1 cellular context compared by ENCODE assay signal in genomic region chr5:176646707-176647029, GRCh38.
TF ChIP-seq lines count a peak whose summit lies in the region.

No MANE protein-coding gene starts in this region.

TF ChIP-seq in GM23338, 12 proteins besides CTCF, POLR2A, EP300 and RAD21 (continued from another document):
- TF ChIP-seq REST (IDR thresholded peaks at IDR 0.05; ENCODE audit: unreplicated experiment) = no peak
- TF ChIP-seq ETS1 (IDR thresholded peaks at IDR 0.05) = no peak
- no peak for TF ChIP-seq CREB1 (CRISPR knock-in tag; IDR thresholded peaks at IDR 0.05; ENCODE audit: low read depth)
- TF ChIP-seq NANOG (IDR thresholded peaks at IDR 0.05; ENCODE audit: borderline replicate concordance) = no peak
- TF ChIP-seq STAT1 (IDR thresholded peaks at IDR 0.05; ENCODE audit: unreplicated experiment) = no peak
- TF ChIP-seq POLR2AphosphoS5 (IDR thresholded peaks at IDR 0.05; ENCODE audit: low read depth) = no peak
